ENCODE assay signal across 8 cellular contexts in the genomic region with DNA sequence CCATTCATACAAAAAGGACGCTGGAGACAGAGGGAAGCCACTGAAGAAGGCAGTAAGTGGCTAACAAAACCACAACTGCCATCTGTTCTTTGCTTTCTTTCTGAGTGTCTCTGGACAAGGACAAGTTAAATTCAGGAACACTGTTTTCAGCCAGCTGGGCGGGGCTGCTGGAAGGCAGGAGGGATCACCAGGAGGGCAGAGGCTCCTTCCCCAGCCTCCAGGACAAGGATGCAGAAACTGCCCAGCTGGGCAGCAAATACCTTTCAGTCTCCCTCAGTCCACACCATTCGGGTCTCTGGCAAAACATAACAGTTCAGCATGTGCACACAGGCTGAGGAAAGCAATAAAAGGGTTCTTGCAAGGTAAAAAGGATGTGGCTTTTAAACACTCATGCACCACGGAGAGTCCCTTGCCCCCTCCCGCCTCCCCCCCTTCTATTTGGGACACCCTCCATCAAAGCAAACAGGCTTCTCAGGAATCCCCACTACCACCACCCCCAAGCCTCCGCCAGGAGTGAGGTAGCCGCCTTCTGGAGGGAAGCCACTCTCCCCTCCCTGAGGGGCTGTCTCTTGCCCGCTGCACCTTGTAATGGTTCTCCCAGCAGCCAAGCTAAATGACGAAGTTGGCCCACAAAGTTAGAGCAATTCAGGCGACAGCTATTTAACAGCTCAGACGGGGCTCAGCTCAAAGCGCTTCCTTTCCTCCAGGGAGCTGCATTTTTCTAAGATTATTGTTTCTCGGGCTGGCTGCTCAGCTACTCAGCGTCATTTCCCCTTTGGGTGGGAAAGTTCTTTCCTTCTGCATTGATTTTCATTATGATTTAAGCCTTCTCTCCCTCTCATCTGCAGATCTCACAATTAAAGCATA. TPM values are rescaled to one million over a fixed set of nuclear protein-coding genes. Genes with fewer than 3 reads are reported as not detected.
DNase-seq lines count a peak whose midpoint lies in the region; ATAC-seq, FAIRE-seq and TF ChIP-seq lines count a peak whose summit lies in the region.

No MANE protein-coding gene starts in this region.

- H3K23ac ChIP-seq in H1 (ENCODE audit: insufficient read length) = no peak overlapping the region

- H3K9me3 Mint-ChIP-seq in CD4-positive, alpha-beta T cell = no peaks in the 10 kb centered on the region
- no peaks in the 10 kb centered on the region for H3K9me3 Mint-ChIP-seq in activated CD8-positive, alpha-beta T cell treated with anti-CD3 and anti-CD28 coated beads for 36 hours
- no peaks in the 10 kb centered on the region for H3K9me3 Mint-ChIP-seq in naive thymus-derived CD8-positive, alpha-beta T cell

- no peak for TF ChIP-seq CTCF in CD4-positive, alpha-beta T cell (IDR thresholded peaks at IDR 0.05)
- TF ChIP-seq CTCF in activated CD8-positive, alpha-beta T cell treated with anti-CD3 and anti-CD28 coated beads for 36 hours (IDR thresholded peaks at IDR 0.05) = no peak
- TF ChIP-seq CTCF in H1 (IDR thresholded peaks at IDR 0.05; ENCODE audit: control extremely low read depth in 1 of 3, insufficient read depth in 1 of 3, low read depth in 1 of 3, low read length in 3 of 3) = no peak

- no peaks in the 10 kb centered on the region for H3K79me2 ChIP-seq in H1 (ENCODE audit: control insufficient read depth in 1 of 2, insufficient read depth in 2 of 2, low read length in 2 of 2)

- peaks cover 65% of the 10 kb centered on the region for H3K4me1 Mint-ChIP-seq in CD4-positive, alpha-beta T cell (ENCODE audit: low read depth)
- peaks cover 43% of the 10 kb centered on the region for H3K4me1 Mint-ChIP-seq in activated CD8-positive, alpha-beta T cell treated with anti-CD3 and anti-CD28 coated beads for 36 hours (ENCODE audit: low read depth)
- peaks cover 53 to 78% (median 74%) of the 10 kb centered on the region in 4 donors for H3K4me1 Mint-ChIP-seq in naive thymus-derived CD8-positive, alpha-beta T cell

- no peaks in the 10 kb centered on the region for H3K27me3 ChIP-seq in CD4-positive, alpha-beta T cell (ENCODE audit: control insufficient read depth, insufficient read depth, low read length)
- H3K27me3 ChIP-seq in H1 (replicated peaks in 1 of 4; ENCODE audit: control insufficient read depth in 3 of 4, extremely low read depth in 1 of 4, insufficient read depth in 3 of 4, low read length in 3 of 4) = peaks cover 2 to 18% (median 8%) of the 10 kb centered on the region in 4 experiments

- H4K5ac ChIP-seq in H1 (ENCODE audit: insufficient read length, low read depth, low read length) = no peak overlapping the region

- peaks cover 9% of the 10 kb centered on the region; the same call in 1 of the 2 replicates for H3K23me2 ChIP-seq in H1 (ENCODE audit: low read depth, low read length)

- H3K4ac ChIP-seq in H1 (replicated peaks; ENCODE audit: insufficient read length, low read depth, low read length) = no peak overlapping the region

- no peak overlapping the region for H3K56ac ChIP-seq in H1 (replicated peaks; ENCODE audit: insufficient read length, low read depth, low read length)

- H3K4me2 ChIP-seq in H1 (ENCODE audit: insufficient read depth in 1 of 2, low read depth in 2 of 2, low read length in 2 of 2) = peak overlapping the region; percentile 57 to 58

- no peak for FAIRE-seq in H1 (lab: Jason Lieb, UNC)

- no peak for TF ChIP-seq RAD21 in H1 (IDR thresholded peaks at IDR 0.05 in 1 of 2, conservative IDR thresholded peaks at IDR 0.05 in 1 of 2; ENCODE audit: low read depth in 2 of 2, low read length in 2 of 2)

- H4K91ac ChIP-seq in H1 (replicated peaks; ENCODE audit: insufficient read length, low read length) = no peak overlapping the region

- peak; percentile 69 for ATAC-seq in CD4-positive, alpha-beta T cell (ENCODE audit: poor library complexity)
- ATAC-seq in activated CD8-positive, alpha-beta T cell treated with anti-CD3 and anti-CD28 coated beads for 36 hours = peak; percentile 72
- ATAC-seq in naive thymus-derived CD8-positive, alpha-beta T cell = peak; percentile 66 to 74
- ATAC-seq in HG02571 (IDR thresholded peaks at IDR 0.05; ENCODE audit: unreplicated experiment) = no peak
- no peak for ATAC-seq in GM21423 (IDR thresholded peaks at IDR 0.05; ENCODE audit: unreplicated experiment)

- H3K4me1 ChIP-seq in H1 (replicated peaks in 1 of 4; ENCODE audit: control insufficient read depth in 3 of 4, insufficient read depth in 4 of 4, low read length in 3 of 4) = peaks cover 14 to 30% (median 27%) of the 10 kb centered on the region in 4 experiments

- H2BK120ac ChIP-seq in H1 (replicated peaks; ENCODE audit: low read depth, low read length) = no peak overlapping the region

- TF ChIP-seq POLR2A in H1 (IDR thresholded peaks at IDR 0.05; ENCODE audit: control extremely low read depth in 1 of 2, low read depth in 2 of 2, low read length in 2 of 2) = no peak

- peak overlapping the region in 1 of 4 experiments; percentile 8; a peak in 1 of 8 replicates for H3K4me3 ChIP-seq in H1 (ENCODE audit: extremely low read depth in 1 of 4, insufficient read depth in 2 of 4, low read depth in 3 of 4, low read length in 4 of 4)

- no peak overlapping the region for H2AFZ ChIP-seq in H1 (ENCODE audit: low read length)

- no peaks in the 10 kb centered on the region for H3K9me3 ChIP-seq in CD4-positive, alpha-beta T cell (ENCODE audit: control insufficient read depth, low read length)
- no peaks in the 10 kb centered on the region for H3K9me3 ChIP-seq in H1 (ENCODE audit: insufficient read depth in 2 of 2, low read depth in 1 of 2, low read length in 1 of 2)

- H2BK20ac ChIP-seq in H1 (ENCODE audit: low read length) = peak overlapping the region; percentile 57; the same call in 1 of the 2 replicates

- H2BK12ac ChIP-seq in H1 (ENCODE audit: low read depth, low read length) = peak overlapping the region; percentile 55; the same call in 1 of the 2 replicates

- H4K8ac ChIP-seq in H1 (ENCODE audit: extremely low read depth, insufficient read depth, low read length) = no peak overlapping the region

- H3K36me3 Mint-ChIP-seq in CD4-positive, alpha-beta T cell (ENCODE audit: low read depth) = peaks cover 19% of the 10 kb centered on the region
- peaks cover 15% of the 10 kb centered on the region for H3K36me3 Mint-ChIP-seq in activated CD8-positive, alpha-beta T cell treated with anti-CD3 and anti-CD28 coated beads for 36 hours (ENCODE audit: low read depth)
- H3K36me3 Mint-ChIP-seq in naive thymus-derived CD8-positive, alpha-beta T cell = peaks cover 0 to 4% (median 4%) of the 10 kb centered on the region in 3 donors

- DNase-seq in CD4-positive, alpha-beta T cell = peak; percentile 40 to 81 (median 57)
- DNase-seq in LHCN-M2 (ENCODE audit: low read depth) (peak; percentile 82), H1 (ENCODE audit: low read depth in 1 of 2, low spot score in 2 of 2) (peak in 1 of 2 experiments; percentile 56)
- peak; percentile 85 for DNase-seq in activated CD8-positive, alpha-beta T cell treated with anti-CD3 and anti-CD28 coated beads for 36 hours
- peak; percentile 50 to 87 (median 76) for DNase-seq in naive thymus-derived CD8-positive, alpha-beta T cell
- peak; percentile 58 for DNase-seq in stimulated activated naive CD4-positive, alpha-beta T cell treated with Interleukin-2 at 50 U/mL for 16 hours (lab: John Stamatoyannopoulos, UW)

- peak overlapping the region; percentile 90 for H3K27ac Mint-ChIP-seq in CD4-positive, alpha-beta T cell
- peak overlapping the region; percentile 91 for H3K27ac Mint-ChIP-seq in activated CD8-positive, alpha-beta T cell treated with anti-CD3 and anti-CD28 coated beads for 36 hours
- H3K27ac Mint-ChIP-seq in naive thymus-derived CD8-positive, alpha-beta T cell = peak overlapping the region; percentile 84 to 97 (median 90)

- H3K14ac ChIP-seq in H1 (ENCODE audit: insufficient read length) = no peak overlapping the region

- 13% methylated on average over 10 of the region's 14 CpGs; no CpG with 5 or more reads in 1 of the 2 experiments for WGBS in H1 (ENCODE audit: extremely low coverage in 1 of 2, insufficient coverage in 1 of 2, insufficient read length in 1 of 2, insufficient replicate concordance in 2 of 2, low coverage in 1 of 2, low lambda C conversion rate in 2 of 2, missing lambda C conversion rate in 1 of 2), 2 experiments

- no peak overlapping the region for H2BK5ac ChIP-seq in H1 (ENCODE audit: low read depth, low read length)

- peak overlapping the region; percentile 86 for H3K27ac ChIP-seq in CD4-positive, alpha-beta T cell (ENCODE audit: low read depth, low read length)
- H3K27ac ChIP-seq in H1 (ENCODE audit: low read depth, low read length) = no peak overlapping the region

- intact Hi-C loops in CD4-positive, alpha-beta T cell (cut with DNase I, micrococcal nuclease) = loop anchor here (1.0 to 10.0 kb wide), 7 partner anchors 40 to 1423 kb away; a partner anchor contains a TSS
- intact Hi-C loops in activated CD8-positive, alpha-beta T cell treated with anti-CD3 and anti-CD28 coated beads for 36 hours (cut with micrococcal nuclease) = loop anchor here (5.0 to 10.0 kb wide), 3 partner anchors 70 to 303 kb away; no protein-coding TSS in a partner anchor

- no peak overlapping the region; the same call in 1 of the 2 replicates for H3K18ac ChIP-seq in H1 (ENCODE audit: extremely low read depth, low read length)

- no peaks in the 10 kb centered on the region for H4K20me1 ChIP-seq in H1 (replicated peaks in 1 of 2; ENCODE audit: control insufficient read depth in 1 of 2, insufficient read depth in 2 of 2, low read length in 2 of 2)

- peaks cover 3% of the 10 kb centered on the region; the same call in 1 of the 2 replicates for H3K79me1 ChIP-seq in H1 (ENCODE audit: low read depth, low read length)

- no peak overlapping the region for H3K9ac ChIP-seq in H1 (replicated peaks in 1 of 4; ENCODE audit: extremely low read depth in 1 of 4, low read depth in 3 of 4, low read length in 3 of 4)

- no peaks in the 10 kb centered on the region for H3K27me3 Mint-ChIP-seq in CD4-positive, alpha-beta T cell
- no peaks in the 10 kb centered on the region for H3K27me3 Mint-ChIP-seq in activated CD8-positive, alpha-beta T cell treated with anti-CD3 and anti-CD28 coated beads for 36 hours
- no peaks in the 10 kb centered on the region for H3K27me3 Mint-ChIP-seq in naive thymus-derived CD8-positive, alpha-beta T cell

- peak overlapping the region; percentile 96 for H3K4me3 Mint-ChIP-seq in CD4-positive, alpha-beta T cell
- H3K4me3 Mint-ChIP-seq in activated CD8-positive, alpha-beta T cell treated with anti-CD3 and anti-CD28 coated beads for 36 hours = peak overlapping the region; percentile 78
- H3K4me3 Mint-ChIP-seq in naive thymus-derived CD8-positive, alpha-beta T cell = peak overlapping the region; percentile 70 to 97 (median 92)

- TF ChIP-seq EP300 in H1 (IDR thresholded peaks at IDR 0.05; ENCODE audit: borderline replicate concordance in 1 of 2, low read depth in 2 of 2, low read length in 2 of 2) = no peak

- POLR2A ChIA-PET in CD4-positive, alpha-beta T cell (lab: Charles Lee) = interaction anchor here (0.6 to 2.5 kb wide), 16 partner anchors 14 to 1850 kb away, joined by 3 to 31 read pairs (median 3); a partner anchor contains a TSS
- POLR2A ChIA-PET in activated CD8-positive, alpha-beta T cell treated with anti-CD3 and anti-CD28 coated beads for 36 hours (lab: Charles Lee) = interaction anchor here (0.8 to 1.9 kb wide), 6 partner anchors 11 to 322 kb away, joined by 3 to 8 read pairs (median 3); no protein-coding TSS in a partner anchor
- POLR2A ChIA-PET in H1 (lab: Charles Lee; ENCODE audit: partially characterized antibody) = interaction anchor here (0.9 kb wide), 1 partner anchor 24 kb away, joined by 5 read pairs; no protein-coding TSS in a partner anchor
- POLR2A ChIA-PET in naive thymus-derived CD8-positive, alpha-beta T cell (lab: Charles Lee) = interaction anchor here (0.6 to 1.6 kb wide), 9 partner anchors 17 to 538 kb away, joined by 3 to 5 read pairs (median 4); no protein-coding TSS in a partner anchor

- no peak overlapping the region for H2AK5ac ChIP-seq in H1 (ENCODE audit: low read depth, low read length)

- CTCF ChIA-PET in CD4-positive, alpha-beta T cell (lab: Charles Lee) = no interaction called here
- CTCF ChIA-PET in activated CD8-positive, alpha-beta T cell treated with anti-CD3 and anti-CD28 coated beads for 36 hours (lab: Charles Lee) = interaction anchor here (0.9 to 1.5 kb wide), 8 partner anchors 14 to 150 kb away, joined by 3 to 7 read pairs (median 4); no protein-coding TSS in a partner anchor
- CTCF ChIA-PET in H1 (lab: Charles Lee; ENCODE audit: partially characterized antibody) = interaction anchor here (0.6 to 1.6 kb wide), 10 partner anchors 9 to 114 kb away, joined by 3 to 6 read pairs (median 4); no protein-coding TSS in a partner anchor

- no peaks in the 10 kb centered on the region for H3K36me3 ChIP-seq in H1 (ENCODE audit: control insufficient read depth in 2 of 4, insufficient read depth in 4 of 4, low read length in 3 of 4)

- peak overlapping the region; percentile 89; the same call in 1 of the 2 replicates for H2BK15ac ChIP-seq in H1 (ENCODE audit: low read length)

RNA-seq across cellular contexts. Expression of a gene that starts 3.8 kb away (rescaled TPM):
- total RNA-seq in CD4-positive, alpha-beta T cell = 10 to 100 TPM; 31.2 to 32.6 TPM
- total RNA-seq in LHCN-M2 (2014; rRNA removed) = 19.9 and 28.0 TPM in 2 replicates
- 29.3 TPM for polyA plus RNA-seq in LHCN-M2 (2012)
- total RNA-seq in activated CD8-positive, alpha-beta T cell treated with anti-CD3 and anti-CD28 coated beads for 36 hours = 10 to 100 TPM; 24.5 to 25.8 TPM
- total RNA-seq in H1 (2021; fragmentation: NEBNext Ultra II Directional; extraction: Animal tissue kit (Norgen Biotek cat#: 25700)) = 9.7 and 13.1 TPM in 2 replicates
- polyA plus RNA-seq in H1 (2011; rRNA removed) = 5.0 and 5.3 TPM in 2 replicates
- polyA plus RNA-seq in H1 (2011; cell fraction: cytosol; rRNA removed) = 3.2 TPM
- polyA plus RNA-seq in H1 (2011; cell fraction: nucleus; rRNA removed) = 5.4 TPM
- 4.5 to 6.0 TPM (median 5.0 TPM) in 4 replicates for polyA plus RNA-seq in H1 (2012, experiment 1 of 2)
- 0.62 TPM for polyA plus RNA-seq in H1 (2012, experiment 2 of 2)
- polyA plus RNA-seq in H1 (2013, experiment 1 of 2) = 5.1 TPM
- 5.3 TPM for polyA plus RNA-seq in H1 (2013, experiment 2 of 2)
- 9.4 and 11.0 TPM in 2 replicates for polyA minus RNA-seq in H1 (2011; rRNA and poly(A)+ RNA removed)
- polyA minus RNA-seq in H1 (2011; cell fraction: cytosol; rRNA and poly(A)+ RNA removed) = 8.3 TPM
- polyA minus RNA-seq in H1 (2011; cell fraction: nucleus; rRNA and poly(A)+ RNA removed) = 8.0 TPM
- total RNA-seq in naive thymus-derived CD8-positive, alpha-beta T cell = 10 to 100 TPM in 1 of 2 experiments, 1 to 10 TPM in 1; 9.2 to 10.3 TPM
- 1 to 10 TPM; 1.5 to 2.3 (median 1.6) TPM for polyA plus RNA-seq in naive thymus-derived CD8-positive, alpha-beta T cell

Comparison
In these comparisons a context has a peak if more than half of its experiments do, and no peak if none do; other contexts are left out.
1. ATAC-seq: peak in CD4-positive, alpha-beta T cell (single experiment), activated CD8-positive, alpha-beta T cell treated with anti-CD3 and anti-CD28 coated beads for 36 hours (single experiment) and naive thymus-derived CD8-positive, alpha-beta T cell (2 of 2); none in HG02571 (single experiment) and GM21423 (single experiment).
2. Peak in every context shown above with its lines, with median percentiles within 50 percentile points of each other: H3K27ac Mint-ChIP-seq and H3K4me3 Mint-ChIP-seq.